In the genomic region with DNA sequence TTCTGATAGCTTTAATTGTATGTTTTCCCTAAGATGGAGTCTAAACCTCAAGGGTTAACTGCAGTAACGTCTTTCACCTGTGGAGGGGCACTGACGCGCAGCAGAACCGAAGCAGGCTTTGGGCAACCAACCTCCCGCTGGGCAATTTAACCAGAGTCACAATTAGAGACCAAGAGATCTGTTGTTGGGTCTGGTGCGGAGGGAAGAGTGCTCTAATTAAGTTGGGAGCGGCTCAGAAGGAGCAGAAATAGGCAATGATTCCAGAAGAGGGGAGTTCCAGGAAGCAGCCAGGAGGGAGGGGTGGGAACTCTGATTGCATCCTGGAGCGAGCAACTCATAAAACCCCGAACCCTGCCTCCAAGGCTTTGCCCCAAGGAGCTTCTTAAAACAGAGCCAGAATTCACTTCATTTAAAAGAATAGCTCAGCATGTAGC, we compare ENCODE assay signal across 8 cellular contexts.
A peak's percentile ranks its signal among the peaks of the same experiment; 100 is the strongest.
DNase-seq lines count a peak whose midpoint lies in the region; ATAC-seq and TF ChIP-seq lines count a peak whose summit lies in the region.

No MANE protein-coding gene starts in this region.

- ATAC-seq in GM18498 (IDR thresholded peaks at IDR 0.05; ENCODE audit: unreplicated experiment) (peak; percentile 68), GM21360 (IDR thresholded peaks at IDR 0.05; ENCODE audit: unreplicated experiment) (no peak)

- CTCF ChIA-PET in HEK293 (lab: Yijun Ruan, JAX) = interaction anchor here (0.5 to 5.5 kb wide), 14 partner anchors 10 to 579 kb away, joined by 3 to 27 read pairs (median 3); no protein-coding TSS in a partner anchor

- peaks cover 0 to 39% of the 10 kb centered on the region in 2 donors for H3K27me3 ChIP-seq in tibial artery

- POLR2A ChIA-PET in HEK293 (lab: Yijun Ruan, JAX) = no interaction called here

- peaks cover 8% of the 10 kb centered on the region for H3K4me1 ChIP-seq in HEK293 (ENCODE audit: control insufficient read depth, insufficient read depth, low read length)
- H3K4me1 ChIP-seq in tibial artery = no peaks in the 10 kb centered on the region

- no peaks in the 10 kb centered on the region for H3K9me3 ChIP-seq in HEK293 (ENCODE audit: control insufficient read depth, insufficient read depth, low read depth, low read length)
- no peaks in the 10 kb centered on the region for H3K9me3 ChIP-seq in tibial artery

- no peak overlapping the region for H3K27ac ChIP-seq in HEK293 (ENCODE audit: extremely low read depth, low read depth, low read length)
- H3K27ac ChIP-seq in tibial artery = no peak overlapping the region

- DNase-seq in NCI-H748 treated with DMSO at 0.1 percent for 48 hours (lab: John Stamatoyannopoulos, UW) (peak; percentile 86), islet precursor cell (peak; percentile 90), HK-2 (ENCODE audit: unreplicated experiment) (no peak), mesenteric fat pad (ENCODE audit: low spot score) (no peak), tibial artery (no peak)

- H3K4me3 ChIP-seq in HEK293 (ENCODE audit: low read depth, low read length) = no peak overlapping the region
- H3K4me3 ChIP-seq in tibial artery = no peak overlapping the region

- peak; percentile 61 for TF ChIP-seq CTCF in HEK293 (tag by site-specific recombination; IDR thresholded peaks at IDR 0.05)
- no peak for TF ChIP-seq CTCF in tibial artery (IDR thresholded peaks at IDR 0.05)

- intact Hi-C loops in tibial artery (cut with DNase I; ENCODE audit: low total_unique reads) = loop anchor here (10.0 kb wide), 1 partner anchor 562 kb away; no protein-coding TSS in a partner anchor

- no peaks in the 10 kb centered on the region for H3K36me3 ChIP-seq in HEK293 (ENCODE audit: control insufficient read depth in 2 of 2, insufficient read depth in 1 of 2, low read length in 2 of 2)
- no peaks in the 10 kb centered on the region for H3K36me3 ChIP-seq in tibial artery

TF ChIP-seq in HEK293, 187 proteins besides CTCF, POLR2A, EP300 and RAD21:
- TF ChIP-seq ZNF843 (tag by site-specific recombination; IDR thresholded peaks at IDR 0.05) = no peak
- TF ChIP-seq ZNF610 (tag by site-specific recombination; IDR thresholded peaks at IDR 0.05; ENCODE audit: borderline replicate concordance) = peak; percentile 63; the same call in 1 of the 2 replicates
- TF ChIP-seq SP3 (tag by site-specific recombination; IDR thresholded peaks at IDR 0.05) = no peak
- 0 out of 2 replicates have a peak, but pooled peaks have one; percentile 18 for TF ChIP-seq ZBTB20 (tag by site-specific recombination; IDR thresholded peaks at IDR 0.05)
- peak; percentile 82 for TF ChIP-seq ZNF341 (tag by site-specific recombination; IDR thresholded peaks at IDR 0.05; ENCODE audit: low read depth)
- peak; percentile 91 for TF ChIP-seq SP7 (tag by site-specific recombination; IDR thresholded peaks at IDR 0.05)
- peak; percentile 43 for TF ChIP-seq GLIS1 (tag by site-specific recombination; IDR thresholded peaks at IDR 0.05)
- TF ChIP-seq ZNF133 (tag by site-specific recombination; IDR thresholded peaks at IDR 0.05) = no peak
- TF ChIP-seq, protein P1, sequence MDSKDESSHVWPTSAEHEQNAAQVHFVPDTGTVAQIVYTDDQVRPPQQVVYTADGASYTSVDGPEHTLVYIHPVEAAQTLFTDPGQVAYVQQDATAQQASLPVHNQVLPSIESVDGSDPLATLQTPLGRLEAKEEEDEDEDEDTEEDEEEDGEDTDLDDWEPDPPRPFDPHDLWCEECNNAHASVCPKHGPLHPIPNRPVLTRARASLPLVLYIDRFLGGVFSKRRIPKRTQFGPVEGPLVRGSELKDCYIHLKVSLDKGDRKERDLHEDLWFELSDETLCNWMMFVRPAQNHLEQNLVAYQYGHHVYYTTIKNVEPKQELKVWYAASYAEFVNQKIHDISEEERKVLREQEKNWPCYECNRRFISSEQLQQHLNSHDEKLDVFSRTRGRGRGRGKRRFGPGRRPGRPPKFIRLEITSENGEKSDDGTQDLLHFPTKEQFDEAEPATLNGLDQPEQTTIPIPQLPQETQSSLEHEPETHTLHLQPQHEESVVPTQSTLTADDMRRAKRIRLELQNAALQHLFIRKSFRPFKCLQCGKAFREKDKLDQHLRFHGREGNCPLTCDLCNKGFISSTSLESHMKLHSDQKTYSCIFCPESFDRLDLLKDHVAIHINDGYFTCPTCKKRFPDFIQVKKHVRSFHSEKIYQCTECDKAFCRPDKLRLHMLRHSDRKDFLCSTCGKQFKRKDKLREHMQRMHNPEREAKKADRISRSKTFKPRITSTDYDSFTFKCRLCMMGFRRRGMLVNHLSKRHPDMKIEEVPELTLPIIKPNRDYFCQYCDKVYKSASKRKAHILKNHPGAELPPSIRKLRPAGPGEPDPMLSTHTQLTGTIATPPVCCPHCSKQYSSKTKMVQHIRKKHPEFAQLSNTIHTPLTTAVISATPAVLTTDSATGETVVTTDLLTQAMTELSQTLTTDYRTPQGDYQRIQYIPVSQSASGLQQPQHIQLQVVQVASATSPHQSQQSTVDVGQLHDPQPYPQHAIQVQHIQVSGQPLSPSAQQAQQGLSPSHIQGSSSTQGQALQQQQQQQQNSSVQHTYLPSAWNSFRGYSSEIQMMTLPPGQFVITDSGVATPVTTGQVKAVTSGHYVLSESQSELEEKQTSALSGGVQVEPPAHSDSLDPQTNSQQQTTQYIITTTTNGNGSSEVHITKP (tag by site-specific recombination; IDR thresholded peaks at IDR 0.05) = peak; percentile 61
- TF ChIP-seq ZIC2 (tag by site-specific recombination; IDR thresholded peaks at IDR 0.05) = peak; percentile 61; the same call in 1 of the 2 replicates
- no peak for TF ChIP-seq ZNF266 (tag by site-specific recombination; IDR thresholded peaks at IDR 0.05; ENCODE audit: low read depth)
- TF ChIP-seq ZNF600 (tag by site-specific recombination; IDR thresholded peaks at IDR 0.05) = 0 out of 2 replicates have a peak, but pooled peaks have one; percentile 45
- TF ChIP-seq SCRT2 (tag by site-specific recombination; IDR thresholded peaks at IDR 0.05) = peak; percentile 76
- TF ChIP-seq, protein P2, sequence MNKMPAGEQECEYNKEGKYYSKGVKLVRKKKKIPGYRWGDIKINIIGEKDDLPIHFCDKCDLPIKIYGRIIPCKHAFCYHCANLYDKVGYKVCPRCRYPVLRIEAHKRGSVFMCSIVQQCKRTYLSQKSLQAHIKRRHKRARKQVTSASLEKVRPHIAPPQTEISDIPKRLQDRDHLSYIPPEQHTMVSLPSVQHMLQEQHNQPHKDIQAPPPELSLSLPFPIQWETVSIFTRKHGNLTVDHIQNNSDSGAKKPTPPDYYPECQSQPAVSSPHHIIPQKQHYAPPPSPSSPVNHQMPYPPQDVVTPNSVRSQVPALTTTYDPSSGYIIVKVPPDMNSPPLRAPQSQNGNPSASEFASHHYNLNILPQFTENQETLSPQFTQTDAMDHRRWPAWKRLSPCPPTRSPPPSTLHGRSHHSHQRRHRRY (tag by site-specific recombination; IDR thresholded peaks at IDR 0.05) = no peak
- TF ChIP-seq, protein P3, sequence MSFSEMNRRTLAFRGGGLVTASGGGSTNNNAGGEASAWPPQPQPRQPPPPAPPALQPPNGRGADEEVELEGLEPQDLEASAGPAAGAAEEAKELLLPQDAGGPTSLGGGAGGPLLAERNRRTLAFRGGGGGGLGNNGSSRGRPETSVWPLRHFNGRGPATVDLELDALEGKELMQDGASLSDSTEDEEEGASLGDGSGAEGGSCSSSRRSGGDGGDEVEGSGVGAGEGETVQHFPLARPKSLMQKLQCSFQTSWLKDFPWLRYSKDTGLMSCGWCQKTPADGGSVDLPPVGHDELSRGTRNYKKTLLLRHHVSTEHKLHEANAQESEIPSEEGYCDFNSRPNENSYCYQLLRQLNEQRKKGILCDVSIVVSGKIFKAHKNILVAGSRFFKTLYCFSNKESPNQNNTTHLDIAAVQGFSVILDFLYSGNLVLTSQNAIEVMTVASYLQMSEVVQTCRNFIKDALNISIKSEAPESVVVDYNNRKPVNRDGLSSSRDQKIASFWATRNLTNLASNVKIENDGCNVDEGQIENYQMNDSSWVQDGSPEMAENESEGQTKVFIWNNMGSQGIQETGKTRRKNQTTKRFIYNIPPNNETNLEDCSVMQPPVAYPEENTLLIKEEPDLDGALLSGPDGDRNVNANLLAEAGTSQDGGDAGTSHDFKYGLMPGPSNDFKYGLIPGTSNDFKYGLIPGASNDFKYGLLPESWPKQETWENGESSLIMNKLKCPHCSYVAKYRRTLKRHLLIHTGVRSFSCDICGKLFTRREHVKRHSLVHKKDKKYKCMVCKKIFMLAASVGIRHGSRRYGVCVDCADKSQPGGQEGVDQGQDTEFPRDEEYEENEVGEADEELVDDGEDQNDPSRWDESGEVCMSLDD (tag by site-specific recombination; IDR thresholded peaks at IDR 0.05) = no peak
- TF ChIP-seq SCRT1 (tag by site-specific recombination; IDR thresholded peaks at IDR 0.05; ENCODE audit: borderline replicate concordance) = peak; percentile 69; the same call in 1 of the 2 replicates
- peak; percentile 79 for TF ChIP-seq ZBTB17 (tag by site-specific recombination; IDR thresholded peaks at IDR 0.05)
TF ChIP-seq in HEK293: peak in this region for 11.

Comparison
In these comparisons a context has a peak if more than half of its experiments do, and no peak if none do; other contexts are left out.
1. DNase-seq: peak in NCI-H748 treated with DMSO at 0.1 percent for 48 hours (single experiment) and islet precursor cell (single experiment); none in HK-2 (single experiment), mesenteric fat pad (single experiment) and tibial artery (0 of 2).